In the genomic region with DNA sequence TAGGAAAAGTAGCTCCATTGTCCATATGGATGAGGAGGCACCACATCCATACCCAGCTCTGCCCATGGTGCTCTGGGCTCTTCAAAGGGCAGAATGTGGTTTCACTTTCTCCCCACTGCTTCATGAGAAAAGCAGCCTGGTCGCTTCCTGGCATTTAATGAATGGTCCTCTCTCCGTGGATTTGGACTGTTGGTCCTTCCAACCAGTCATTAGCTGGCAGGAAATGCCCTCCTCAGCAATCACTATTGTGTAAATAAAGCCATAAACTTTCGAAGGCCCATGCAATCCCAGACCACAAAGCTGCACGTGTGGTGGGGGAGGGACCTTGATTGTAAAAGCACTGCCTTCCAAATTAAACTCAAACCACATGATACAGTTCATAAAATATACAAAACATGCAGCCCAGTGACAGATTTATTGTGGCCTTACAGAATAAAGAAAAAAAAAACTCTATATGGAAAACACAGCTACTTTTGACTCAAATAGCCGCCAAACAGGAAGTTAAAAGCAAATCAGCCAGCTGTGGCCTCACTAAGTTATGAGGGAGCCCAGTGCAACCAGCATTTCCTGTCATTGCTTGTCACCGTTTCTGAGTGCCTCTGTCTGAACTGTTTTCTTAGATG, we compare ENCODE assay signal across 9 cellular contexts. TPM values are rescaled to one million over a fixed set of nuclear protein-coding genes. Genes with fewer than 3 reads are reported as not detected.
DNase-seq lines count a peak whose midpoint lies in the region; TF ChIP-seq lines count a peak whose summit lies in the region.
"Had no signal": no experiment of that assay in that cellular context is flagged by ENCODE, and none has a peak within 500 bp of the region (broad histone marks: within the 10 kb centered on the region; RNA-seq: fewer than 3 reads in every experiment).

No MANE protein-coding gene starts in this region.

- H3K27me3 ChIP-seq in mononuclear cell (ENCODE audit: insufficient read depth, low read length) (no peaks in the 10 kb centered on the region), thyroid gland (no peaks in the 10 kb centered on the region)

- DNase-seq in DMS 273 (lab: John Stamatoyannopoulos, UW; ENCODE audit: unreplicated experiment) (peak; percentile 9), DMS 273 treated with DMSO at 0.1 percent for 48 hours (lab: John Stamatoyannopoulos, UW) (no peak), H4 (ENCODE audit: low spot score) (peak; percentile 97), LoVo (ENCODE audit: low spot score) (peak; percentile 19), T-helper 22 cell (ENCODE audit: low read depth) (peak; percentile 15), dedifferentiated amniotic fluid mesenchymal stem cell (ENCODE audit: extremely low spot score) (peak; percentile 56), thyroid gland (peak; percentile 20 to 22)

- peaks cover 39% of the 10 kb centered on the region for H3K4me1 ChIP-seq in mononuclear cell (ENCODE audit: insufficient read depth, low read length)
- H3K4me1 ChIP-seq in thyroid gland, result no peaks in the 10 kb centered on the region

- intact Hi-C loops in thyroid gland (cut with DNase I), result no loop called here

- no peaks in the 10 kb centered on the region for H3K36me3 ChIP-seq in thyroid gland

- H3K9me3 ChIP-seq in mononuclear cell (ENCODE audit: low read depth, low read length) (no peaks in the 10 kb centered on the region), thyroid gland (no peaks in the 10 kb centered on the region)

- peak overlapping the region; percentile 21 to 33 (median 25) for H3K27ac ChIP-seq in thyroid gland
- H3K27ac ChIP-seq: 22Rv1 had no signal

- TF ChIP-seq POLR2A in thyroid gland (IDR thresholded peaks at IDR 0.05), result no peak

- H3K4me3 ChIP-seq in mononuclear cell (ENCODE audit: low read length) (peak overlapping the region; percentile 43), thyroid gland (replicated peaks in 1 of 3) (no peak overlapping the region)

- WGBS in thyroid gland, 2 donors, result 11 to 14% methylated on average over 6 of the region's 6 CpGs

- no peak for TF ChIP-seq CTCF in thyroid gland (IDR thresholded peaks at IDR 0.05)

RNA-seq across cellular contexts. Expression of a gene that starts 8.1 kb away (rescaled TPM):
- 7.9 and 12.2 TPM in 2 replicates for total RNA-seq in H4 (2014; rRNA removed; shearing (Covaris generic))
- total RNA-seq in mononuclear cell (27.4 TPM), thyroid gland (10 to 100 TPM; 11.7 to 29.6 (median 19.5) TPM)
